ENCODE assay signal across 7 cellular contexts in genomic region chr2:193357508-193357907, GRCh38.
"Had no signal": no experiment of that assay in that cellular context is flagged by ENCODE, and none has a peak within 500 bp of the region (broad histone marks: within the 10 kb centered on the region; RNA-seq: fewer than 3 reads in every experiment).

No MANE protein-coding gene starts in this region.

- ATAC-seq: K562 had no signal

- H3K4me3 ChIP-seq: K562 had no signal

- FAIRE-seq: H54, HTR-8/SVneo, K562 had no signal

- DNase-seq: GOT3, H9, HCEC 1CT, IMR-90 had no signal
